Comparison of ENCODE assay signal across 11 cellular contexts in the genomic region with DNA sequence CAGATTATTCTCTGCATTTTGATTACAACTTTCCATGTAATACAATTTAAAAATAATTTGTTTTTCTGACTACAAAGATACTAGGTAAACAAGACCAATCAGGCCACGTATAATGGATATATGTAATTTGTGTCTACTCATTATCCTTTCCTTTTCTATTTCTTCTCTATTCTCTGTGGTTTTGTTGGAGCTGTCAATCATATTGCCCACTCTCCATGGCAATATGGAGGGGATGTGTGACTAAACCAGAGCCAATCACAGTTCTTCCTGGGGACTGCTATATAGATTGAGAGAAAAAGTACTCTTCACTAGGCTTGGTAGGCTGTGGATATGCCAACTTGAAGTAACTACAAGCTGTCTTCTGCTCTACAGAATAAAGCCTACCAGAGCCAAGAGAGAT.
"Had no signal": no experiment of that assay in that cellular context is flagged by ENCODE, and none has a peak within 500 bp of the region (broad histone marks: within the 10 kb centered on the region; RNA-seq: fewer than 3 reads in every experiment).

No MANE protein-coding gene starts in this region.

- H3K9me3 ChIP-seq: HAP-1 had no signal

- H3K4me2 ChIP-seq: KMS-11 had no signal

- H3K27ac ChIP-seq: GM23248, HL-60, KMS-11 had no signal

- H3K36me3 ChIP-seq: HAP-1 had no signal

- H3K4me1 ChIP-seq: HAP-1 had no signal

- H2AFZ ChIP-seq: GM23248 had no signal

- ATAC-seq: HCT116 had no signal

- FAIRE-seq: HTR-8/SVneo had no signal

- DNase-seq: GM23248, GOT3, H7, IMR-90, Karpas-422, KBM-7 had no signal

- H3K9ac ChIP-seq: GM23248, KMS-11 had no signal

- H3K4me3 ChIP-seq: GM23248, HAP-1 had no signal
